Comparison of ENCODE assay signal across 1 cellular context in the genomic region with DNA sequence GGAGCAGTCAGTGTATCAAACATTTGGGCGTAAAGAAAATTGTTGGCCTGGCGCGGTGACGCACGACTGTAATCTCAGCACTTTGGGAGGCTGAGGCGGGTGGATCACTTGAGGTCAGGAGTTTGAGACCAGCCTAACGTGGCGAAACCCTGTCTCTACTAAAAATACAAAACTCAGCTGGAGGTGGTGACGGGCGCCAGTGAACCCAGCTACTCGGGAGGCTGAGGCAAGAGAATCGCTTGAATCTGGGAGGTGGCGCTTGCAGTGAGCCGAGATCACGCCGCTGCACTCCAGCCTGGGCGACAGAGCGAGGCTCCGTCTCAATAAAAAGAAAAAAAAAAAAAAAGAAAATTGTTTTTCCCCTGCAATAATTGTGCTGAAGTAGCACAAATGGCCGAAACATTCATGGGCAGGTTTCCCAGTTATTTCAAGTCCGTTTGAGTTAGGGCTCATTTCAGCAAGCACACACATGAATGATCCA.
TF ChIP-seq lines count a peak whose summit lies in the region.

No MANE protein-coding gene starts in this region.

TF ChIP-seq in K562, 482 proteins besides CTCF, POLR2A, EP300 and RAD21:
- TF ChIP-seq CTBP1 (IDR thresholded peaks at IDR 0.05; ENCODE audit: borderline replicate concordance) (no peak), CBX1 (IDR thresholded peaks at IDR 0.05; ENCODE audit: low read depth) (no peak), PHF20 (IDR thresholded peaks at IDR 0.05; ENCODE audit: partially characterized antibody) (no peak), C11orf30 (IDR thresholded peaks at IDR 0.05; ENCODE audit: low read depth) (peak; percentile 86), ZNF583 (CRISPR knock-in tag; IDR thresholded peaks at IDR 0.05) (no peak), SMARCA4 (IDR thresholded peaks at IDR 0.05) (0 out of 2 replicates have a peak, but pooled peaks have one; percentile 16), MAFK (IDR thresholded peaks at IDR 0.05; ENCODE audit: low read length) (peak; percentile 67), BCLAF1 (IDR thresholded peaks at IDR 0.05; ENCODE audit: borderline replicate concordance in 1 of 2, control insufficient read depth in 1 of 2, low read depth in 2 of 2, low read length in 1 of 2) (no peak), TCFL5 (CRISPR knock-in tag; conservative IDR thresholded peaks at IDR 0.05) (no peak), ESRRB (CRISPR knock-in tag; IDR thresholded peaks at IDR 0.05; ENCODE audit: borderline replicate concordance) (no peak), ZFP30 (CRISPR knock-in tag; IDR thresholded peaks at IDR 0.05; ENCODE audit: borderline replicate concordance) (no peak), ARNT (IDR thresholded peaks at IDR 0.05) (no peak), ZBTB33 (CRISPR knock-in tag; IDR thresholded peaks at IDR 0.05) (0 out of 2 replicates have a peak, but pooled peaks have one; percentile 23), KHSRP (IDR thresholded peaks at IDR 0.05) (no peak), MAFG (tag; conservative IDR thresholded peaks at IDR 0.05) (peak; percentile 90), THRAP3 (IDR thresholded peaks at IDR 0.05; ENCODE audit: borderline replicate concordance) (0 out of 2 replicates have a peak, but pooled peaks have one; percentile 34), ZEB2 (IDR thresholded peaks at IDR 0.05) (no peak), LARP7 (IDR thresholded peaks at IDR 0.05) (no peak), NFE2 (IDR thresholded peaks at IDR 0.05; ENCODE audit: low read depth) (no peak), RBFOX2 (IDR thresholded peaks at IDR 0.05; ENCODE audit: low read depth, low read length) (0 out of 2 replicates have a peak, but pooled peaks have one; percentile 19), BACH1 (tag; IDR thresholded peaks at IDR 0.05) (no peak), ZNF316 (IDR thresholded peaks at IDR 0.05) (peak; percentile 95), TARDBP (IDR thresholded peaks at IDR 0.05) (no peak), MAFF (IDR thresholded peaks at IDR 0.05; ENCODE audit: low read length) (peak; percentile 69)
- TF ChIP-seq, protein P1, sequence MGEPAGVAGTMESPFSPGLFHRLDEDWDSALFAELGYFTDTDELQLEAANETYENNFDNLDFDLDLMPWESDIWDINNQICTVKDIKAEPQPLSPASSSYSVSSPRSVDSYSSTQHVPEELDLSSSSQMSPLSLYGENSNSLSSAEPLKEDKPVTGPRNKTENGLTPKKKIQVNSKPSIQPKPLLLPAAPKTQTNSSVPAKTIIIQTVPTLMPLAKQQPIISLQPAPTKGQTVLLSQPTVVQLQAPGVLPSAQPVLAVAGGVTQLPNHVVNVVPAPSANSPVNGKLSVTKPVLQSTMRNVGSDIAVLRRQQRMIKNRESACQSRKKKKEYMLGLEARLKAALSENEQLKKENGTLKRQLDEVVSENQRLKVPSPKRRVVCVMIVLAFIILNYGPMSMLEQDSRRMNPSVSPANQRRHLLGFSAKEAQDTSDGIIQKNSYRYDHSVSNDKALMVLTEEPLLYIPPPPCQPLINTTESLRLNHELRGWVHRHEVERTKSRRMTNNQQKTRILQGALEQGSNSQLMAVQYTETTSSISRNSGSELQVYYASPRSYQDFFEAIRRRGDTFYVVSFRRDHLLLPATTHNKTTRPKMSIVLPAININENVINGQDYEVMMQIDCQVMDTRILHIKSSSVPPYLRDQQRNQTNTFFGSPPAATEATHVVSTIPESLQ (CRISPR knock-in tag; IDR thresholded peaks at IDR 0.05): no peak
- TF ChIP-seq, protein P2, sequence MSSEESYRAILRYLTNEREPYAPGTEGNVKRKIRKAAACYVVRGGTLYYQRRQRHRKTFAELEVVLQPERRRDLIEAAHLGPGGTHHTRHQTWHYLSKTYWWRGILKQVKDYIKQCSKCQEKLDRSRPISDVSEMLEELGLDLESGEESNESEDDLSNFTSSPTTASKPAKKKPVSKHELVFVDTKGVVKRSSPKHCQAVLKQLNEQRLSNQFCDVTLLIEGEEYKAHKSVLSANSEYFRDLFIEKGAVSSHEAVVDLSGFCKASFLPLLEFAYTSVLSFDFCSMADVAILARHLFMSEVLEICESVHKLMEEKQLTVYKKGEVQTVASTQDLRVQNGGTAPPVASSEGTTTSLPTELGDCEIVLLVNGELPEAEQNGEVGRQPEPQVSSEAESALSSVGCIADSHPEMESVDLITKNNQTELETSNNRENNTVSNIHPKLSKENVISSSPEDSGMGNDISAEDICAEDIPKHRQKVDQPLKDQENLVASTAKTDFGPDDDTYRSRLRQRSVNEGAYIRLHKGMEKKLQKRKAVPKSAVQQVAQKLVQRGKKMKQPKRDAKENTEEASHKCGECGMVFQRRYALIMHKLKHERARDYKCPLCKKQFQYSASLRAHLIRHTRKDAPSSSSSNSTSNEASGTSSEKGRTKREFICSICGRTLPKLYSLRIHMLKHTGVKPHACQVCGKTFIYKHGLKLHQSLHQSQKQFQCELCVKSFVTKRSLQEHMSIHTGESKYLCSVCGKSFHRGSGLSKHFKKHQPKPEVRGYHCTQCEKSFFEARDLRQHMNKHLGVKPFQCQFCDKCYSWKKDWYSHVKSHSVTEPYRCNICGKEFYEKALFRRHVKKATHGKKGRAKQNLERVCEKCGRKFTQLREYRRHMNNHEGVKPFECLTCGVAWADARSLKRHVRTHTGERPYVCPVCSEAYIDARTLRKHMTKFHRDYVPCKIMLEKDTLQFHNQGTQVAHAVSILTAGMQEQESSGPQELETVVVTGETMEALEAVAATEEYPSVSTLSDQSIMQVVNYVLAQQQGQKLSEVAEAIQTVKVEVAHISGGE (CRISPR knock-in tag; IDR thresholded peaks at IDR 0.05): 0 out of 6 replicates have a peak, but pooled peaks of 1 of the 3 experiments have one; percentile 8
- TF ChIP-seq, protein P3, sequence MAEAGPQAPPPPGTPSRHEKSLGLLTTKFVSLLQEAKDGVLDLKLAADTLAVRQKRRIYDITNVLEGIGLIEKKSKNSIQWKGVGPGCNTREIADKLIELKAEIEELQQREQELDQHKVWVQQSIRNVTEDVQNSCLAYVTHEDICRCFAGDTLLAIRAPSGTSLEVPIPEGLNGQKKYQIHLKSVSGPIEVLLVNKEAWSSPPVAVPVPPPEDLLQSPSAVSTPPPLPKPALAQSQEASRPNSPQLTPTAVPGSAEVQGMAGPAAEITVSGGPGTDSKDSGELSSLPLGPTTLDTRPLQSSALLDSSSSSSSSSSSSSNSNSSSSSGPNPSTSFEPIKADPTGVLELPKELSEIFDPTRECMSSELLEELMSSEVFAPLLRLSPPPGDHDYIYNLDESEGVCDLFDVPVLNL (CRISPR knock-in tag; IDR thresholded peaks at IDR 0.05; ENCODE audit: low read depth): no peak
- TF ChIP-seq, protein P4, sequence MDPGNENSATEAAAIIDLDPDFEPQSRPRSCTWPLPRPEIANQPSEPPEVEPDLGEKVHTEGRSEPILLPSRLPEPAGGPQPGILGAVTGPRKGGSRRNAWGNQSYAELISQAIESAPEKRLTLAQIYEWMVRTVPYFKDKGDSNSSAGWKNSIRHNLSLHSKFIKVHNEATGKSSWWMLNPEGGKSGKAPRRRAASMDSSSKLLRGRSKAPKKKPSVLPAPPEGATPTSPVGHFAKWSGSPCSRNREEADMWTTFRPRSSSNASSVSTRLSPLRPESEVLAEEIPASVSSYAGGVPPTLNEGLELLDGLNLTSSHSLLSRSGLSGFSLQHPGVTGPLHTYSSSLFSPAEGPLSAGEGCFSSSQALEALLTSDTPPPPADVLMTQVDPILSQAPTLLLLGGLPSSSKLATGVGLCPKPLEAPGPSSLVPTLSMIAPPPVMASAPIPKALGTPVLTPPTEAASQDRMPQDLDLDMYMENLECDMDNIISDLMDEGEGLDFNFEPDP (CRISPR knock-in tag; IDR thresholded peaks at IDR 0.05): no peak
